In the genomic region with DNA sequence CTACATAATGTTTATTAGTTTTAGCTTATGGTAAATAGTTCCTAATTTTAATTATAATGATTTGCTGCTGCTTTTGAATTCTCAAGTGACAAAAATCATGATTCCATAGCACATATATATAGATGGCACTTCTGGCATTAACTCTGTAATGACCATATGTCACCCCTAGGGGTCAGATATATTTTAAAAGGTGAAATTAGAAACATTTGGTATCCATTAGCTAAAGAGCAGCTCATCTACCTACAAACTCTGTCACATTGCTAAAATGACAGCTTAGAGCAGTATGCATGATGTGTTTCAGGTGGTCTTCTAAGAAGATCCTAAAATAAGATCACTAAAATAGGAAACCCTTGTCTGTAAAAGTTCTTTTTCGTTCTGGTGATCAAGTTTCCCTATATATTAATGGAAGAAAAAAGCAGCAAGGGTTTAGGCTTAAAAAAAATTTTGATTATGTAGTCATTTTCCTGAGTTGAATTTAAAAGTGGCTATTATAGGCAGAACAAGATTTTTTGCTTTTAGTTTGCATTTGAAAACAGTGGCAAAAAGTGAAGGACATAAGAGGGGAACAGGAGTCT, we compare ENCODE assay signal across 7 cellular contexts.
DNase-seq lines count a peak whose midpoint lies in the region; ATAC-seq and TF ChIP-seq lines count a peak whose summit lies in the region.

No MANE protein-coding gene starts in this region.

- H3K9ac ChIP-seq in PC-3 (ENCODE audit: low read length) (no peak overlapping the region), mesendoderm (ENCODE audit: low read length) (no peak overlapping the region)

- no CpG with 5 or more reads among the region's 1 CpG for WGBS in mesendoderm (ENCODE audit: extremely low coverage, insufficient coverage, low lambda C conversion rate)

- H2AFZ ChIP-seq in PC-3 (ENCODE audit: low read length) = no peak overlapping the region

- POLR2A ChIA-PET in PC-3 (lab: Charles Lee; ENCODE audit: unreplicated experiment) = no interaction called here
- POLR2A ChIA-PET in activated CD4-positive, alpha-beta T cell treated with anti-CD3 and anti-CD28 coated beads, Interleukin-2, amount 10 ng/mL, durations not matched to agents 7 days and 5 days (lab: Charles Lee) = no interaction called here

- H2BK5ac ChIP-seq in mesendoderm (ENCODE audit: low read length) = no peak overlapping the region

- no peak overlapping the region for H4K5ac ChIP-seq in mesendoderm (ENCODE audit: low read length)

- DNase-seq in PC-3 = peak; percentile 52
- DNase-seq in mesendoderm = peak; percentile 21
- DNase-seq in ecto neural progenitor cell (ENCODE audit: low spot score) = no peak
- DNase-seq in activated CD4-positive, alpha-beta T cell treated with anti-CD3 and anti-CD28 coated beads, Interleukin-2, amount 10 ng/mL, durations not matched to agents 7 days and 5 days = no peak
- DNase-seq in superior temporal gyrus (ENCODE audit: extremely low spot score) = no peak

- no peak overlapping the region for H3K56ac ChIP-seq in mesendoderm (ENCODE audit: low read length)

- H3K36me3 Mint-ChIP-seq in activated CD4-positive, alpha-beta T cell treated with anti-CD3 and anti-CD28 coated beads, Interleukin-2, amount 10 ng/mL, durations not matched to agents 7 days and 5 days (ENCODE audit: low read depth) = no peaks in the 10 kb centered on the region

- peak; percentile 82 for ATAC-seq in GM18519 (IDR thresholded peaks at IDR 0.05; ENCODE audit: low FRiP score, unreplicated experiment)
- ATAC-seq in HG02623 (IDR thresholded peaks at IDR 0.05; ENCODE audit: unreplicated experiment) = peak; percentile 90
- peak; percentile 51 for ATAC-seq in PC-3

- H3K27ac ChIP-seq in PC-3 (ENCODE audit: low read length) = no peak overlapping the region
- no peak overlapping the region for H3K27ac ChIP-seq in mesendoderm (ENCODE audit: low read depth, low read length)

- no peak overlapping the region for H3K4me2 ChIP-seq in PC-3 (ENCODE audit: low read length)
- no peak overlapping the region for H3K4me2 ChIP-seq in mesendoderm (ENCODE audit: low read length)

- TF ChIP-seq CTCF in PC-3 (conservative IDR thresholded peaks at IDR 0.05; ENCODE audit: low read depth, low read length) = peak; percentile 76

- H3K9me2 ChIP-seq in PC-3 (replicated peaks; ENCODE audit: low read length) = no peaks in the 10 kb centered on the region

- no peak overlapping the region for H3K18ac ChIP-seq in mesendoderm (ENCODE audit: low read length)

- H2BK120ac ChIP-seq in mesendoderm (ENCODE audit: low read depth, low read length) = no peak overlapping the region

- H4K20me1 ChIP-seq in PC-3 (ENCODE audit: low read length) = no peaks in the 10 kb centered on the region

- no peaks in the 10 kb centered on the region for H3K9me3 ChIP-seq in PC-3 (ENCODE audit: low read length)

- H4K8ac ChIP-seq in mesendoderm (ENCODE audit: low read depth, low read length) = no peak overlapping the region

- H3K27me3 ChIP-seq in PC-3 (ENCODE audit: low read length) (no peaks in the 10 kb centered on the region), mesendoderm (ENCODE audit: insufficient read depth, low read length, poor library complexity) (no peaks in the 10 kb centered on the region)

- intact Hi-C loops in PC-3 (cut with micrococcal nuclease) = no loop called here

- H3K4me3 ChIP-seq in PC-3 (ENCODE audit: low read length) (no peak overlapping the region), mesendoderm (ENCODE audit: low read length) (no peak overlapping the region)

- no peak overlapping the region for H3K27ac Mint-ChIP-seq in activated CD4-positive, alpha-beta T cell treated with anti-CD3 and anti-CD28 coated beads, Interleukin-2, amount 10 ng/mL, durations not matched to agents 7 days and 5 days

- no peaks in the 10 kb centered on the region for H3K27me3 Mint-ChIP-seq in activated CD4-positive, alpha-beta T cell treated with anti-CD3 and anti-CD28 coated beads, Interleukin-2, amount 10 ng/mL, durations not matched to agents 7 days and 5 days

- no peaks in the 10 kb centered on the region for H3K9me3 Mint-ChIP-seq in activated CD4-positive, alpha-beta T cell treated with anti-CD3 and anti-CD28 coated beads, Interleukin-2, amount 10 ng/mL, durations not matched to agents 7 days and 5 days

- H3K4me1 ChIP-seq in PC-3 (ENCODE audit: insufficient read depth, low read length) (no peaks in the 10 kb centered on the region), mesendoderm (ENCODE audit: control insufficient read depth, low read depth, low read length) (no peaks in the 10 kb centered on the region)

- no peak overlapping the region for H3K4ac ChIP-seq in mesendoderm (ENCODE audit: low read depth, low read length)

- no peak overlapping the region for H2BK15ac ChIP-seq in mesendoderm (replicated peaks; ENCODE audit: low read depth)

- no peak overlapping the region for H2AK5ac ChIP-seq in mesendoderm (ENCODE audit: low read length)

- no peak overlapping the region for H3K4me3 Mint-ChIP-seq in activated CD4-positive, alpha-beta T cell treated with anti-CD3 and anti-CD28 coated beads, Interleukin-2, amount 10 ng/mL, durations not matched to agents 7 days and 5 days

- CTCF ChIA-PET in PC-3 (lab: Charles Lee) = interaction anchor here (0.6 kb wide), 1 partner anchor 108 kb away, joined by 4 read pairs; no protein-coding TSS in a partner anchor
- CTCF ChIA-PET in activated CD4-positive, alpha-beta T cell treated with anti-CD3 and anti-CD28 coated beads, Interleukin-2, amount 10 ng/mL, durations not matched to agents 7 days and 5 days (lab: Charles Lee) = interaction anchor here (0.6 to 1.1 kb wide), 4 partner anchors 12 to 756 kb away, joined by 3 read pairs; no protein-coding TSS in a partner anchor

- no peaks in the 10 kb centered on the region for H3F3A ChIP-seq in PC-3 (ENCODE audit: low read length, unreplicated experiment)

- H3K4me1 Mint-ChIP-seq in activated CD4-positive, alpha-beta T cell treated with anti-CD3 and anti-CD28 coated beads, Interleukin-2, amount 10 ng/mL, durations not matched to agents 7 days and 5 days = no peaks in the 10 kb centered on the region

- BruUV-seq in PC-3 (replicated peaks; lab: Mats Ljungman, UMichigan) = no TSS peak

- H3K79me1 ChIP-seq in mesendoderm (ENCODE audit: low read length) = no peaks in the 10 kb centered on the region

- H3K36me3 ChIP-seq in PC-3 (ENCODE audit: low read depth, low read length) (no peaks in the 10 kb centered on the region), mesendoderm (ENCODE audit: control insufficient read depth, insufficient read depth, low read length) (no peaks in the 10 kb centered on the region)

- H3K23ac ChIP-seq in mesendoderm (ENCODE audit: low read length) = no peak overlapping the region

- H3K79me2 ChIP-seq in PC-3 (ENCODE audit: low read length) (no peaks in the 10 kb centered on the region), mesendoderm (ENCODE audit: control insufficient read depth, insufficient read depth, low read length) (no peaks in the 10 kb centered on the region)

Comparison
In these comparisons a context has a peak if more than half of its experiments do, and no peak if none do; other contexts are left out.
1. DNase-seq: peak in PC-3 (single experiment) and mesendoderm (single experiment); none in ecto neural progenitor cell (single experiment), activated CD4-positive, alpha-beta T cell treated with anti-CD3 and anti-CD28 coated beads, Interleukin-2, amount 10 ng/mL, durations not matched to agents 7 days and 5 days (single experiment) and superior temporal gyrus (single experiment).
2. Peak in every context shown above with its lines, with median percentiles within 50 percentile points of each other: ATAC-seq.